23 cellular contexts compared by ENCODE assay signal in genomic region chr12:72978999-72979398, GRCh38.
"Had no signal": no experiment of that assay in that cellular context is flagged by ENCODE, and none has a peak within 500 bp of the region (broad histone marks: within the 10 kb centered on the region; RNA-seq: fewer than 3 reads in every experiment).

No MANE protein-coding gene starts in this region.

- H3K4me3 ChIP-seq: colonic mucosa, coronary artery, dorsolateral prefrontal cortex, esophagus muscularis mucosa, esophagus squamous epithelium, gastrocnemius medialis, gastroesophageal sphincter, heart left ventricle, heart right ventricle had no signal

- H3K4me1 ChIP-seq: colonic mucosa, esophagus muscularis mucosa, esophagus squamous epithelium, foreskin keratinocyte, gastrocnemius medialis, gastroesophageal sphincter, heart left ventricle, heart right ventricle had no signal

- H3K36me3 ChIP-seq: colonic mucosa, esophagus muscularis mucosa, esophagus squamous epithelium, gastrocnemius medialis, gastroesophageal sphincter, heart left ventricle, heart right ventricle had no signal

- ATAC-seq: effector memory CD8-positive, alpha-beta T cell; esophagus mucosa; foreskin keratinocyte; gastrocnemius medialis; gastroesophageal sphincter; heart left ventricle; heart right ventricle had no signal

- DNase-seq: colonic mucosa; cortex of kidney; dermis blood vessel endothelial cell; dorsolateral prefrontal cortex; effector CD4-positive, alpha-beta T cell; effector CD8-positive, alpha-beta T cell; effector memory CD4-positive, alpha-beta T cell; effector memory CD8-positive, alpha-beta T cell; endodermal cell; esophagus squamous epithelium; foreskin fibroblast; foreskin keratinocyte; foreskin melanocyte; gastrocnemius medialis; glutamatergic neuron; head of caudate nucleus; heart left ventricle; heart right ventricle had no signal

- H3K27ac ChIP-seq: colonic mucosa, coronary artery, dorsolateral prefrontal cortex, epithelial cell of prostate, esophagus muscularis mucosa, esophagus squamous epithelium, foreskin keratinocyte, gastrocnemius medialis, gastroesophageal sphincter, heart left ventricle, heart right ventricle had no signal

- H3K27me3 ChIP-seq: colonic mucosa, dorsolateral prefrontal cortex, esophagus muscularis mucosa, esophagus squamous epithelium, foreskin keratinocyte, gastrocnemius medialis, gastroesophageal sphincter, heart left ventricle, heart right ventricle had no signal

- H3K9me3 ChIP-seq: colonic mucosa, gastrocnemius medialis had no signal
